ENCODE assay signal across 25 cellular contexts in the genomic region with DNA sequence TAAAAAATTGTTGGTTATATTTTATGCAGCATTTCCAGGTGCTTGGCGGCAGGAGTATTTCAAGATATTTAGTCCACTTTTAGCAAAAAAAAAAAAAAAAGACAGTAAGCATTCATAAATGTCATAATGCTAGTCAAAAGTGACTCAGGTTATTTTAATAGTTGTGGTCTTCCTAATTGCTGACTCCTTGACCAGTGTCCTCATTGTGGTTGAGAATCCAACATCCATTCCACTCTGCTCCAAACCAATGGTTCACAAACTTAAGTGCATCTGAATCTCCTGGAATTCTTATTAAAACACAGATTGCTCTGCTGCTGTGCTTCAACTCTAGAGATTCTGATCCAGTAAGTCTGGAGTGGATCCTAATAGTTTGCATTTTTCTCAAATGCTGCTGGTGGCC.
A peak's percentile ranks its signal among the peaks of the same experiment; 100 is the strongest.
DNase-seq lines count a peak whose midpoint lies in the region; ATAC-seq, FAIRE-seq and TF ChIP-seq lines count a peak whose summit lies in the region.
"Had no signal": no experiment of that assay in that cellular context is flagged by ENCODE, and none has a peak within 500 bp of the region (broad histone marks: within the 10 kb centered on the region; RNA-seq: fewer than 3 reads in every experiment).

No MANE protein-coding gene starts in this region.

- peak; percentile 46 for DNase-seq in GM03348 (ENCODE audit: low spot score)
- peak; percentile 86 for DNase-seq in M059J (ENCODE audit: low read depth)
- peak; percentile 76 for DNase-seq in astrocyte of the spinal cord (ENCODE audit: low read depth, low spot score)
- peak; percentile 59 for DNase-seq in stromal cell of bone marrow (ENCODE audit: low read depth)
- no peak for DNase-seq in GM12892 (ENCODE audit: insufficient read length)
- DNase-seq in midbrain (lab: John Stamatoyannopoulos, UW): no peak
- DNase-seq: activated CD4-positive, CD25-positive, alpha-beta regulatory T cell treated with anti-CD3 and anti-CD28 coated beads, Interleukin-2, amount 50 U/mL, for 72 hours; activated CD8-positive, alpha-beta memory T cell treated with anti-CD3 and anti-CD28 coated beads for 24 hours; activated naive CD4-positive, alpha-beta T cell treated with anti-CD3 and anti-CD28 coated beads, Interleukin-2, amount 10 ng/mL, durations not matched to agents 7 days and 5 days; activated T-cell treated with anti-CD3 and anti-CD28 coated beads, Interleukin-2, amount 50 U/mL, for 4 hours; aorta; COR-L47; DMS79 treated with DMSO at 0.1 percent for 48 hours; left cardiac atrium; natural killer cell; NCI-H187; NCI-H69; Right ventricle myocardium superior; stimulated activated CD4-positive, alpha-beta T cell treated with anti-CD3 and anti-CD28 coated beads, Interleukin-4, amount 100 ng/mL, for 4 hours; stimulated activated naive CD8-positive, alpha-beta T cell treated with anti-CD3 and anti-CD28 coated beads, Interleukin-15, Interleukin-2, amounts not matched to agents 100 U/mL and 50 U/mL, for 24 hours; tibial artery had no signal

- no peak for TF ChIP-seq CTCF in astrocyte of the spinal cord (IDR thresholded peaks at IDR 0.05; ENCODE audit: low read depth, low read length)

- H3K4me3 ChIP-seq in astrocyte of the spinal cord (ENCODE audit: low read depth, low read length): no peak overlapping the region
- H3K4me3 ChIP-seq: BLaER1, K562, tibial artery had no signal

- no peak for ATAC-seq in HG03097 (IDR thresholded peaks at IDR 0.05; ENCODE audit: low FRiP score, unreplicated experiment)
- ATAC-seq: activated T-cell treated with anti-CD3 and anti-CD28 coated beads, Interleukin-2, amount 50 U/mL, for 4 hours; HCT116; K562; left cardiac atrium; natural killer cell; stimulated activated naive CD8-positive, alpha-beta T cell treated with anti-CD3 and anti-CD28 coated beads, Interleukin-15, Interleukin-2, amounts not matched to agents 100 U/mL and 50 U/mL, for 24 hours had no signal

- no peak for FAIRE-seq in GM12892 (lab: Jason Lieb, UNC)
- FAIRE-seq: K562 had no signal

- TF ChIP-seq POLR2A in GM12892 (IDR thresholded peaks at IDR 0.05; ENCODE audit: low read depth, low read length): no peak

- in situ Hi-C loops in astrocyte of the spinal cord (cut with HindIII; ENCODE audit: low sequenced_read_pairs): no loop called here

Comparison
In these comparisons a context has a peak if more than half of its experiments do, and no peak if none do; other contexts are left out.
1. DNase-seq: peak in GM03348 (single experiment), M059J (single experiment), astrocyte of the spinal cord (single experiment) and stromal cell of bone marrow (single experiment); none in GM12892 (single experiment) and midbrain (single experiment).